ENCODE assay signal across 12 cellular contexts in genomic region chr2:85394256-85394655, GRCh38. TPM values are rescaled to one million over a fixed set of nuclear protein-coding genes. Genes with fewer than 3 reads are reported as not detected.
DNase-seq lines count a peak whose midpoint lies in the region; ATAC-seq, FAIRE-seq and TF ChIP-seq lines count a peak whose summit lies in the region.
"Had no signal": no experiment of that assay in that cellular context is flagged by ENCODE, and none has a peak within 500 bp of the region (broad histone marks: within the 10 kb centered on the region; RNA-seq: fewer than 3 reads in every experiment).

No MANE protein-coding gene starts in this region.

- DNase-seq in NCI-H2081 (lab: John Stamatoyannopoulos, UW) (peak; percentile 40 to 73), NCI-H2081 treated with DMSO at 0.1 percent for 48 hours (lab: John Stamatoyannopoulos, UW) (no peak), NCI-H510A treated with DMSO at 0.1 percent for 48 hours (lab: John Stamatoyannopoulos, UW) (peak; percentile 77), head of caudate nucleus (peak in 41 of 42 donors; percentile 26 to 85 (median 67)), T-cell (no peak), GM12891 (ENCODE audit: insufficient read length, low spot score) (no peak)
- DNase-seq in stimulated activated naive B cell treated with anti-CD40 and anti-IgM and Interleukin-4, amounts not matched to agents 10 μg/mL and 1 μg/mL and 100 μg/mL, for 72 hours, result no peak
- DNase-seq: activated T-cell treated with anti-CD3 and anti-CD28 coated beads, Interleukin-2, amount 50 U/mL, for 72 hours; natural killer cell; upper lobe of left lung had no signal

- no peak overlapping the region for H3K4me3 Mint-ChIP-seq in stimulated activated naive B cell treated with anti-CD40 and anti-IgM and Interleukin-4, amounts not matched to agents 10 μg/mL and 1 μg/mL and 100 μg/mL, for 72 hours
- H3K4me3 Mint-ChIP-seq in T-cell, result no peak overlapping the region
- H3K4me3 Mint-ChIP-seq: activated T-cell treated with anti-CD3 and anti-CD28 coated beads, Interleukin-2, amount 50 U/mL, for 72 hours; natural killer cell had no signal

- H3K27me3 Mint-ChIP-seq in stimulated activated naive B cell treated with anti-CD40 and anti-IgM and Interleukin-4, amounts not matched to agents 10 μg/mL and 1 μg/mL and 100 μg/mL, for 72 hours, result no peaks in the 10 kb centered on the region
- no peaks in the 10 kb centered on the region for H3K27me3 Mint-ChIP-seq in T-cell

- POLR2A ChIA-PET in T-cell (lab: Charles Lee), result no interaction called here

- CTCF ChIA-PET in T-cell (lab: Charles Lee), result interaction anchor here in 1 of 2 donors (1.0 kb wide), 1 partner anchor 790 kb away, joined by 3 read pairs; no protein-coding TSS in a partner anchor

- no peak for TF ChIP-seq POLR2A in GM12891 (IDR thresholded peaks at IDR 0.05; ENCODE audit: low read depth, low read length)

- no peaks in the 10 kb centered on the region for H3K9me3 Mint-ChIP-seq in stimulated activated naive B cell treated with anti-CD40 and anti-IgM and Interleukin-4, amounts not matched to agents 10 μg/mL and 1 μg/mL and 100 μg/mL, for 72 hours
- H3K9me3 Mint-ChIP-seq in T-cell, result no peaks in the 10 kb centered on the region
- H3K9me3 Mint-ChIP-seq: activated T-cell treated with anti-CD3 and anti-CD28 coated beads, Interleukin-2, amount 50 U/mL, for 72 hours; natural killer cell had no signal

- H3K27ac Mint-ChIP-seq in stimulated activated naive B cell treated with anti-CD40 and anti-IgM and Interleukin-4, amounts not matched to agents 10 μg/mL and 1 μg/mL and 100 μg/mL, for 72 hours, result peak overlapping the region; percentile 48
- H3K27ac Mint-ChIP-seq in T-cell, result peak overlapping the region in 1 of 2 donors; percentile 39
- H3K27ac Mint-ChIP-seq: activated T-cell treated with anti-CD3 and anti-CD28 coated beads, Interleukin-2, amount 50 U/mL, for 72 hours had no signal

- no peak for ATAC-seq in stimulated activated naive B cell treated with anti-CD40 and anti-IgM and Interleukin-4, amounts not matched to agents 10 μg/mL and 1 μg/mL and 100 μg/mL, for 72 hours (replicated peaks)
- ATAC-seq in T-cell (replicated peaks in 1 of 4), result no peak
- ATAC-seq in HG03025 (IDR thresholded peaks at IDR 0.05; ENCODE audit: low FRiP score, unreplicated experiment), result no peak
- ATAC-seq: A549; activated T-cell treated with anti-CD3 and anti-CD28 coated beads, Interleukin-2, amount 50 U/mL, for 72 hours; natural killer cell had no signal

- H3K4me1 Mint-ChIP-seq in stimulated activated naive B cell treated with anti-CD40 and anti-IgM and Interleukin-4, amounts not matched to agents 10 μg/mL and 1 μg/mL and 100 μg/mL, for 72 hours, result peaks cover 24 to 36% of the 10 kb centered on the region in 2 donors
- peaks cover 6 to 21% (median 17%) of the 10 kb centered on the region in 3 donors for H3K4me1 Mint-ChIP-seq in T-cell

- H3K36me3 Mint-ChIP-seq in stimulated activated naive B cell treated with anti-CD40 and anti-IgM and Interleukin-4, amounts not matched to agents 10 μg/mL and 1 μg/mL and 100 μg/mL, for 72 hours, result peaks cover 37 to 59% of the 10 kb centered on the region in 2 donors
- H3K36me3 Mint-ChIP-seq in T-cell, result peaks cover 26% of the 10 kb centered on the region
- H3K36me3 Mint-ChIP-seq: natural killer cell had no signal

- no peak for FAIRE-seq in GM12891 (lab: Jason Lieb, UNC)
- FAIRE-seq: A549 had no signal

- intact Hi-C loops in head of caudate nucleus (cut with DNase I), result no loop called here

TF ChIP-seq in GM12891, 5 proteins besides CTCF, POLR2A, EP300 and RAD21:
- no peak for TF ChIP-seq POLR2AphosphoS5 (IDR thresholded peaks at IDR 0.05; ENCODE audit: low read depth, low read length)
- no peak for TF ChIP-seq TAF1 (IDR thresholded peaks at IDR 0.05; ENCODE audit: low read depth, low read length)
- TF ChIP-seq SPI1 (IDR thresholded peaks at IDR 0.05; ENCODE audit: low read depth, low read length), result no peak
- no peak for TF ChIP-seq PAX5 (IDR thresholded peaks at IDR 0.05; ENCODE audit: insufficient read depth, low read length, severe bottlenecking)
- TF ChIP-seq POU2F2 (IDR thresholded peaks at IDR 0.05; ENCODE audit: low read depth, low read length), result no peak

RNA-seq across cellular contexts. Expression of gene CAPG, which starts 15.9 kb away (rescaled TPM):
- total RNA-seq in T-cell, result 10 to 100 TPM; 30.1 to 71.7 (median 41.2) TPM
- 27.7 TPM for polyA plus RNA-seq in GM12891 (2012; ENCODE audit: low read depth, missing spikeins)

RNA-seq across cellular contexts. Expression of gene SH2D6, which starts 24.3 kb away (rescaled TPM):
- total RNA-seq in T-cell, result 1 to 10 TPM in 1 of 5 donors, under 1 TPM in 3, not detected in 1; 0.49 to 1.1 (median 0.60) TPM
- polyA plus RNA-seq in GM12891 (2012; ENCODE audit: low read depth, missing spikeins), result 0.17 TPM

RNA-seq across cellular contexts. Expression of gene ELMOD3, which starts 39.7 kb away (rescaled TPM):
- 10 to 100 TPM; 18.8 to 30.9 (median 25.2) TPM for total RNA-seq in T-cell
- polyA plus RNA-seq in GM12891 (2012; ENCODE audit: low read depth, missing spikeins), result 7.6 TPM

RNA-seq across cellular contexts. Expression of gene RETSAT, which starts 39.9 kb away (rescaled TPM):
- 10 to 100 TPM; 24.2 to 36.3 (median 26.5) TPM for total RNA-seq in T-cell
- 12.0 TPM for polyA plus RNA-seq in GM12891 (2012; ENCODE audit: low read depth, missing spikeins)

Comparison
In these comparisons a context has a peak if more than half of its experiments do, and no peak if none do; other contexts are left out.
1. DNase-seq: peak in NCI-H2081 (2 of 2), NCI-H510A treated with DMSO at 0.1 percent for 48 hours (single experiment) and head of caudate nucleus (41 of 42); none in NCI-H2081 treated with DMSO at 0.1 percent for 48 hours (single experiment), stimulated activated naive B cell treated with anti-CD40 and anti-IgM and Interleukin-4, amounts not matched to agents 10 μg/mL and 1 μg/mL and 100 μg/mL, for 72 hours (single experiment), T-cell (0 of 34) and GM12891 (single experiment).